Comparison of ENCODE assay signal across 18 cellular contexts in the genomic region with DNA sequence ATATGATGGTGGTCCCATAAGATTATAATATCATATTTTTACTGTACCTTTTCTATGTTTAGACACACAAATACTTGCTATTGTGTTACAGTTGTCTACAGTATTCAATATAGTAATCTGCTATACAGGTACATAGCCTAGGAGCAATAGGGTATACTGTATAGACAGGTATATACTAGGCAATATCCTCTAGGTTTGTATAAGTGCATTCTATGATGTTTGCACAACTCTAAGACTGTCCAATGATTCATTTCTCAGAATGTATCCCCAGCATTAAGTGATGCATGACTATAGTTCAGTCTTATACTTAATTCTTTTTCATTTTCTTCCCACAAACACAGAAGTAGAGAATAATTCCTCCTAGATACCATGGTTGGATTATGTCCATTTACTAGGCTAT.
DNase-seq lines count a peak whose midpoint lies in the region; ATAC-seq and TF ChIP-seq lines count a peak whose summit lies in the region.
"Had no signal": no experiment of that assay in that cellular context is flagged by ENCODE, and none has a peak within 500 bp of the region (broad histone marks: within the 10 kb centered on the region; RNA-seq: fewer than 3 reads in every experiment).

No MANE protein-coding gene starts in this region.

- no peaks in the 10 kb centered on the region for H3K4me1 Mint-ChIP-seq in activated CD4-positive, alpha-beta T cell treated with anti-CD3 and anti-CD28 coated beads for 36 hours
- H3K4me1 Mint-ChIP-seq in activated naive CD8-positive, alpha-beta T cell treated with anti-CD3 and anti-CD28 coated beads for 36 hours: no peaks in the 10 kb centered on the region
- H3K4me1 Mint-ChIP-seq: CD4-positive, alpha-beta memory T cell; GM23338; H9 had no signal

- no peaks in the 10 kb centered on the region for H3K27me3 ChIP-seq in lung (ENCODE audit: control insufficient read depth, insufficient read depth)

- intact Hi-C loops in activated CD4-positive, alpha-beta T cell treated with anti-CD3 and anti-CD28 coated beads for 36 hours (cut with DNase I, micrococcal nuclease): no loop called here

- peak; percentile 68 for ATAC-seq in activated CD4-positive, alpha-beta T cell treated with anti-CD3 and anti-CD28 coated beads for 36 hours
- ATAC-seq in lung (ENCODE audit: insufficient read depth, low FRiP score): peak; percentile 34
- peak; percentile 32 for ATAC-seq in stimulated activated naive CD8-positive, alpha-beta T cell treated with anti-CD3 and anti-CD28 coated beads, Interleukin-15, Interleukin-2, amounts not matched to agents 100 U/mL and 50 U/mL, for 24 hours
- ATAC-seq: GM23338, HCT116 had no signal

- H3K9me3 ChIP-seq in lung (ENCODE audit: control insufficient read depth in 2 of 2, insufficient read depth in 1 of 2, low read length in 1 of 2): peaks cover 0 to 5% of the 10 kb centered on the region in 2 donors

- no peak for DNase-seq in activated CD4-positive, alpha-beta T cell treated with anti-CD3 and anti-CD28 coated beads for 36 hours
- no peak for DNase-seq in activated CD4-positive, alpha-beta T cell treated with anti-CD3 and anti-CD28 coated beads for 48 hours
- DNase-seq in lung (ENCODE audit: low spot score) (no peak), NCI-H1417 treated with DMSO at 0.1 percent for 48 hours (lab: John Stamatoyannopoulos, UW) (no peak)
- DNase-seq in stimulated activated naive CD8-positive, alpha-beta T cell treated with anti-CD3 and anti-CD28 coated beads, Interleukin-15, Interleukin-2, amounts not matched to agents 100 U/mL and 50 U/mL, for 24 hours: no peak
- no peak for DNase-seq in stimulated activated CD4-positive, alpha-beta T cell treated with anti-CD3 and anti-CD28 coated beads, Interleukin-2, amount 100 ng/mL, for 48 hours
- no peak for DNase-seq in activated naive CD8-positive, alpha-beta T cell treated with anti-CD3 and anti-CD28 coated beads for 36 hours
- DNase-seq: 8988T; C1 segment of cervical spinal cord; Calu3; CD4-positive, alpha-beta memory T cell; COR-L47; DMS53; DMS79 treated with DMSO at 0.1 percent for 48 hours; GF-D8; H9 had no signal

- no peak overlapping the region for H3K4me3 Mint-ChIP-seq in activated CD4-positive, alpha-beta T cell treated with anti-CD3 and anti-CD28 coated beads for 36 hours
- H3K4me3 Mint-ChIP-seq in activated naive CD8-positive, alpha-beta T cell treated with anti-CD3 and anti-CD28 coated beads for 36 hours: no peak overlapping the region
- H3K4me3 Mint-ChIP-seq: CD4-positive, alpha-beta memory T cell; GM23338; H9 had no signal

- CTCF ChIA-PET in activated CD4-positive, alpha-beta T cell treated with anti-CD3 and anti-CD28 coated beads for 36 hours (lab: Charles Lee): no interaction called here

- no peaks in the 10 kb centered on the region for H3K27me3 Mint-ChIP-seq in activated CD4-positive, alpha-beta T cell treated with anti-CD3 and anti-CD28 coated beads for 36 hours
- H3K27me3 Mint-ChIP-seq in activated naive CD8-positive, alpha-beta T cell treated with anti-CD3 and anti-CD28 coated beads for 36 hours: no peaks in the 10 kb centered on the region
- H3K27me3 Mint-ChIP-seq: CD4-positive, alpha-beta memory T cell had no signal

- H3K36me3 Mint-ChIP-seq in activated CD4-positive, alpha-beta T cell treated with anti-CD3 and anti-CD28 coated beads for 36 hours (ENCODE audit: low read depth): no peaks in the 10 kb centered on the region
- H3K36me3 Mint-ChIP-seq in activated naive CD8-positive, alpha-beta T cell treated with anti-CD3 and anti-CD28 coated beads for 36 hours: no peaks in the 10 kb centered on the region
- H3K36me3 Mint-ChIP-seq: CD4-positive, alpha-beta memory T cell had no signal

- no peak for TF ChIP-seq CTCF in lung (IDR thresholded peaks at IDR 0.05; ENCODE audit: control extremely low read depth, extremely low read depth)

- H3K27ac ChIP-seq in lung (ENCODE audit: low read depth in 1 of 2, low read length in 1 of 2): no peak overlapping the region

- H3K9me3 Mint-ChIP-seq in activated CD4-positive, alpha-beta T cell treated with anti-CD3 and anti-CD28 coated beads for 36 hours (ENCODE audit: low read depth): no peaks in the 10 kb centered on the region
- H3K9me3 Mint-ChIP-seq in activated naive CD8-positive, alpha-beta T cell treated with anti-CD3 and anti-CD28 coated beads for 36 hours: no peaks in the 10 kb centered on the region
- H3K9me3 Mint-ChIP-seq: GM23338, H9 had no signal

- H3K4me1 ChIP-seq in lung (ENCODE audit: control insufficient read depth in 2 of 2, insufficient read depth in 2 of 2, low read length in 2 of 2): no peaks in the 10 kb centered on the region

- POLR2A ChIA-PET in activated CD4-positive, alpha-beta T cell treated with anti-CD3 and anti-CD28 coated beads for 36 hours (lab: Charles Lee): no interaction called here

- no peak overlapping the region for H3K4me3 ChIP-seq in lung
- H3K4me3 ChIP-seq: GM23338 had no signal

- no peak overlapping the region for H3K27ac Mint-ChIP-seq in activated CD4-positive, alpha-beta T cell treated with anti-CD3 and anti-CD28 coated beads for 36 hours
- no peak overlapping the region for H3K27ac Mint-ChIP-seq in activated naive CD8-positive, alpha-beta T cell treated with anti-CD3 and anti-CD28 coated beads for 36 hours
- H3K27ac Mint-ChIP-seq: CD4-positive, alpha-beta memory T cell; GM23338; H9 had no signal

- no peaks in the 10 kb centered on the region for H3K36me3 ChIP-seq in lung (ENCODE audit: control insufficient read depth in 2 of 2, insufficient read depth in 2 of 2, low read length in 2 of 2)
